In genomic region chr3:48129921-48130320, GRCh38 we compare ENCODE assay signal across 11 cellular contexts. TPM values are rescaled to one million over a fixed set of nuclear protein-coding genes. Genes with fewer than 3 reads are reported as not detected.
DNase-seq lines count a peak whose midpoint lies in the region; ATAC-seq and TF ChIP-seq lines count a peak whose summit lies in the region.
"Had no signal": no experiment of that assay in that cellular context is flagged by ENCODE, and none has a peak within 500 bp of the region (broad histone marks: within the 10 kb centered on the region; RNA-seq: fewer than 3 reads in every experiment).

No MANE protein-coding gene starts in this region.

- H4K20me1 ChIP-seq in smooth muscle cell (ENCODE audit: low read depth) = no peaks in the 10 kb centered on the region
- no peaks in the 10 kb centered on the region for H4K20me1 ChIP-seq in MM.1S (ENCODE audit: insufficient read depth, low read length)

- 64% methylated on average over 2 of the region's 2 CpGs for WGBS in right lobe of liver (ENCODE audit: insufficient coverage, low coverage, low lambda C conversion rate, missing lambda C conversion rate)
- WGBS in smooth muscle cell (ENCODE audit: low lambda C conversion rate) = 9% methylated on average over 2 of the region's 2 CpGs

- ATAC-seq in right lobe of liver (no peak), HG02970 (IDR thresholded peaks at IDR 0.05; ENCODE audit: low FRiP score, unreplicated experiment) (no peak)

- no peaks in the 10 kb centered on the region for H3K9me3 ChIP-seq in right lobe of liver
- H3K9me3 ChIP-seq in smooth muscle cell (replicated peaks; ENCODE audit: low read depth) = no peaks in the 10 kb centered on the region
- no peaks in the 10 kb centered on the region for H3K9me3 ChIP-seq in MM.1S (replicated peaks; ENCODE audit: insufficient read depth, low read length)

- H3K9me3 Mint-ChIP-seq in endothelial cell (ENCODE audit: unreplicated experiment) = no peaks in the 10 kb centered on the region

- H3K27me3 ChIP-seq in right lobe of liver = no peaks in the 10 kb centered on the region
- H3K27me3 ChIP-seq in smooth muscle cell (ENCODE audit: low read depth) = no peaks in the 10 kb centered on the region
- no peaks in the 10 kb centered on the region for H3K27me3 ChIP-seq in MM.1S (replicated peaks; ENCODE audit: insufficient read depth, low read length)
- H3K27me3 ChIP-seq: cardiac muscle cell had no signal

- H3K4me3 ChIP-seq in right lobe of liver (no peak overlapping the region), smooth muscle cell (no peak overlapping the region), MM.1S (ENCODE audit: low read length) (no peak overlapping the region)
- H3K4me3 ChIP-seq: cardiac muscle cell had no signal

- no peak for TF ChIP-seq POLR2A in right lobe of liver (IDR thresholded peaks at IDR 0.05)

- H3K79me2 ChIP-seq in smooth muscle cell (ENCODE audit: low read depth) = no peaks in the 10 kb centered on the region
- H3K79me2 ChIP-seq in MM.1S (ENCODE audit: low read length) = no peaks in the 10 kb centered on the region

- H3F3A ChIP-seq in smooth muscle cell (ENCODE audit: low read depth) (peaks cover 14% of the 10 kb centered on the region), MM.1S (ENCODE audit: insufficient read depth, low read length) (no peaks in the 10 kb centered on the region)

- no peak overlapping the region for H3K27ac Mint-ChIP-seq in endothelial cell (ENCODE audit: unreplicated experiment)

- intact Hi-C loops in right lobe of liver (cut with DNase I) = no loop called here

- H3K4me2 ChIP-seq in smooth muscle cell (peak overlapping the region; percentile 70), MM.1S (ENCODE audit: low read depth, low read length) (no peak overlapping the region)

- H2AFZ ChIP-seq in smooth muscle cell (ENCODE audit: low read depth) (peak overlapping the region; percentile 1), MM.1S (ENCODE audit: low read length) (no peak overlapping the region)

- H3K27ac ChIP-seq in cingulate gyrus (ENCODE audit: low read depth, low read length) (peak overlapping the region; percentile 83), right lobe of liver (peak overlapping the region in 2 of 3 donors; percentile 43 to 53), smooth muscle cell (ENCODE audit: low read depth) (peak overlapping the region; percentile 97), MM.1S (ENCODE audit: low read length) (no peak overlapping the region)
- H3K27ac ChIP-seq: cardiac muscle cell had no signal

- H3K27me3 Mint-ChIP-seq in endothelial cell (ENCODE audit: unreplicated experiment) = no peaks in the 10 kb centered on the region

- peak overlapping the region; percentile 83 for H3K9ac ChIP-seq in smooth muscle cell (ENCODE audit: low read depth)
- H3K9ac ChIP-seq in MM.1S (ENCODE audit: low read length) = no peak overlapping the region

- H3K4me1 Mint-ChIP-seq in endothelial cell (ENCODE audit: unreplicated experiment) = no peaks in the 10 kb centered on the region

- DNase-seq in GM04504 (ENCODE audit: low read depth) (peak; percentile 40), right lobe of liver (no peak), smooth muscle cell (lab: John Stamatoyannopoulos, UW; ENCODE audit: unreplicated experiment) (peak; percentile 9), endothelial cell (ENCODE audit: low spot score) (no peak), MM.1S (no peak), HuH-7.5 (ENCODE audit: low spot score) (no peak)
- DNase-seq: MV-4-11, NCI-H510A had no signal

- H3K36me3 ChIP-seq in right lobe of liver = no peaks in the 10 kb centered on the region
- H3K36me3 ChIP-seq in smooth muscle cell (ENCODE audit: low read depth) = no peaks in the 10 kb centered on the region
- H3K36me3 ChIP-seq in MM.1S (replicated peaks; ENCODE audit: insufficient read depth, low read length) = no peaks in the 10 kb centered on the region
- H3K36me3 ChIP-seq: cardiac muscle cell had no signal

- no peaks in the 10 kb centered on the region for H3K36me3 Mint-ChIP-seq in endothelial cell (ENCODE audit: low read depth, unreplicated experiment)

- H3K4me3 Mint-ChIP-seq in endothelial cell (ENCODE audit: unreplicated experiment) = no peak overlapping the region

- H3K4me1 ChIP-seq in right lobe of liver (no peaks in the 10 kb centered on the region), smooth muscle cell (ENCODE audit: low read depth) (peaks cover 10% of the 10 kb centered on the region), MM.1S (ENCODE audit: low read length) (no peaks in the 10 kb centered on the region)

- TF ChIP-seq CTCF in right lobe of liver (IDR thresholded peaks at IDR 0.05) = no peak
- no peak for TF ChIP-seq CTCF in smooth muscle cell (IDR thresholded peaks at IDR 0.05; ENCODE audit: borderline replicate concordance, insufficient read depth, poor library complexity, severe bottlenecking)
- no peak for TF ChIP-seq CTCF in endothelial cell (IDR thresholded peaks at IDR 0.05; ENCODE audit: unreplicated experiment)
- no peak for TF ChIP-seq CTCF in MM.1S (IDR thresholded peaks at IDR 0.05; ENCODE audit: low read length)

- no peaks in the 10 kb centered on the region for H3K9me2 ChIP-seq in MM.1S (replicated peaks; ENCODE audit: insufficient read depth, low read length)

RNA-seq across cellular contexts. Expression of gene CDC25A, which starts 58.3 kb away (rescaled TPM):
- total RNA-seq in right lobe of liver = 1 to 10 TPM in 2 of 6 experiments, under 1 TPM in 4; 0.27 to 8.8 (median 0.56) TPM
- 2.5 and 4.9 TPM in 2 replicates for total RNA-seq in smooth muscle cell
- polyA plus RNA-seq in smooth muscle cell = 4.2 and 4.7 TPM in 2 replicates
- 14.8 TPM for total RNA-seq in endothelial cell (ENCODE audit: unreplicated experiment)

Comparison
In these comparisons a context has a peak if more than half of its experiments do, and no peak if none do; other contexts are left out.
1. DNase-seq: peak in GM04504 (single experiment) and smooth muscle cell (single experiment); none in right lobe of liver (0 of 3), endothelial cell (single experiment), MM.1S (single experiment) and HuH-7.5 (single experiment).